Comparison of ENCODE assay signal across 7 cellular contexts in the genomic region with DNA sequence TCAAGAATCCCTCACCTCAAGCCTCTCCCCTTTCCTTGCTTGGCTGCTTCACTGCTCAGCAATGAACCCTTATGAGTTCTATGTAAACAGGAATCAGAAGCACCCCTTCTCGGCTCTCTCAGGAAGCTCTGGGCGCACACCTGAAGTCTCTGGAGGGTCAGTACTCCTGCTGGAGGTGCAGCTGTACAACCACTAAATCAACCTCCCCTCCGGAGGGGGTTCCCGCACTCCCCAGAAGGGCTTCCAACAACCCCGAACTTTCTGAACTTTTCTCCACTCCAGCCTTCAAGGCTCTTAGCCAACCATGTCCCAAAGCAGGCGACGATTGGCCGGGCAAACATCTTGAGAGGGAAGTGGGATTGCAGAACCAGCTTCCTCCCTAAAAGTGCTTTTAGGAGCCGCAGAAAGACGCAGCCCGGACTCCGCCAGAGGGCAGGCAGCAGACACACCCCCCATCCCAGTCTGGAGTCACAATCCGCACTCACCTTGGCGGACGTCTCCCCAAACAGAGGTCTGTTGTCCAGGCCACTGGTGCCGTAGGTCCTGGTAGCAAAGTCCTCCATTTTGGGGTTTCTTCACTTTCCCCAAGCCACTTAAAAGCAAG. TPM values are rescaled to one million over a fixed set of nuclear protein-coding genes. Genes with fewer than 3 reads are reported as not detected.
DNase-seq lines count a peak whose midpoint lies in the region; ATAC-seq and TF ChIP-seq lines count a peak whose summit lies in the region.

No MANE protein-coding gene starts in this region.

- no peaks in the 10 kb centered on the region for H3K36me3 Mint-ChIP-seq in brain

- H3K27ac Mint-ChIP-seq in brain = peak overlapping the region; percentile 60 to 82 (median 72)

- intact Hi-C loops in gastrocnemius medialis (cut with DNase I; ENCODE audit: low total_unique reads) = loop anchor here (5.0 kb wide), 2 partner anchors 67 to 162 kb away; partner anchors contain the start of genes DMTF1 and ELAPOR2

- H3K27me3 ChIP-seq in RWPE2 (ENCODE audit: insufficient read depth, poor library complexity, severe bottlenecking) (no peaks in the 10 kb centered on the region), iPS-18a (ENCODE audit: control insufficient read depth, insufficient read depth, low read length) (peaks cover 32% of the 10 kb centered on the region), gastrocnemius medialis (no peaks in the 10 kb centered on the region)

- H3K4me1 ChIP-seq in RWPE2 (ENCODE audit: insufficient read depth, poor library complexity, severe bottlenecking) (peaks cover 4% of the 10 kb centered on the region), iPS-18a (ENCODE audit: control insufficient read depth, low read depth, low read length) (peaks cover 10% of the 10 kb centered on the region), gastrocnemius medialis (peaks cover 10% of the 10 kb centered on the region in 2 donors)

- peaks cover 15% of the 10 kb centered on the region for H3K27me3 Mint-ChIP-seq in brain

- peaks cover 24% of the 10 kb centered on the region for H3K4me1 Mint-ChIP-seq in brain

- peak overlapping the region; percentile 93 to 98 (median 97) for H3K4me3 Mint-ChIP-seq in brain

- H3K27ac ChIP-seq in RWPE2 (ENCODE audit: poor library complexity, severe bottlenecking) (peak overlapping the region; percentile 63), iPS-18a (ENCODE audit: low read length) (no peak overlapping the region), gastrocnemius medialis (peak overlapping the region; percentile 67 to 78 (median 72))

- no peaks in the 10 kb centered on the region for H3K9me3 ChIP-seq in RWPE2 (ENCODE audit: severe bottlenecking)
- no peaks in the 10 kb centered on the region for H3K9me3 ChIP-seq in iPS-18a (ENCODE audit: control insufficient read depth, low read depth, low read length)
- no peaks in the 10 kb centered on the region for H3K9me3 ChIP-seq in gastrocnemius medialis

- DNase-seq in GM13977 (ENCODE audit: low spot score) = peak; percentile 42
- DNase-seq in RWPE2 (ENCODE audit: low spot score) = no peak
- peak; percentile 32 to 41 for DNase-seq in gastrocnemius medialis

- H3K36me3 ChIP-seq in RWPE2 (ENCODE audit: low read depth) (peaks cover 22% of the 10 kb centered on the region), iPS-18a (ENCODE audit: control insufficient read depth, low read depth, low read length) (peaks cover 3% of the 10 kb centered on the region), gastrocnemius medialis (no peaks in the 10 kb centered on the region)

- in situ Hi-C loops in GM13977 (cut with MboI; ENCODE audit: low pct_unique_long_range_greater_than_20kb, low sequenced_read_pairs, unreplicated experiment) (no loop called here), gastrocnemius medialis (cut with MboI; ENCODE audit: low sequenced_read_pairs in 4 of 4) (no loop called here)

- TF ChIP-seq CTCF in GM13977 (IDR thresholded peaks at IDR 0.05; ENCODE audit: extremely low read depth, insufficient read depth, missing control alignments) (no peak), RWPE2 (IDR thresholded peaks at IDR 0.05; ENCODE audit: poor library complexity, severe bottlenecking) (no peak), brain (conservative IDR thresholded peaks at IDR 0.05) (peak in 1 of 2 experiments; percentile 10), gastrocnemius medialis (IDR thresholded peaks at IDR 0.05 in 4 of 5, conservative IDR thresholded peaks at IDR 0.05 in 1 of 5) (no peak)

- H3K4me3 ChIP-seq in RWPE2 (ENCODE audit: severe bottlenecking) (peak overlapping the region; percentile 79), iPS-18a (ENCODE audit: low read length) (peak overlapping the region; percentile 95), gastrocnemius medialis (peak overlapping the region; percentile 80 to 89 (median 81))

- peak; percentile 10 for ATAC-seq in HG02943 (IDR thresholded peaks at IDR 0.05; ENCODE audit: low read depth, unreplicated experiment)
- peak; percentile 47 for ATAC-seq in RWPE2 (ENCODE audit: low read depth)
- peak; percentile 48 to 51 for ATAC-seq in gastrocnemius medialis
- no peak for ATAC-seq in HG03469 (IDR thresholded peaks at IDR 0.05; ENCODE audit: unreplicated experiment)

- no peaks in the 10 kb centered on the region for H3K9me3 Mint-ChIP-seq in brain

- TF ChIP-seq POLR2A in gastrocnemius medialis (IDR thresholded peaks at IDR 0.05) = no peak

- peak overlapping the region; percentile 76 for H3K9ac ChIP-seq in iPS-18a (ENCODE audit: low read length)

RNA-seq across cellular contexts. Expression of gene TMEM243, which starts 0.5 kb away (rescaled TPM):
- polyA plus RNA-seq in brain (ENCODE audit: insufficient read depth, low read depth, low replicate concordance) = 5.9 TPM
- 1 to 10 TPM; 2.8 to 6.5 (median 4.1) TPM for total RNA-seq in gastrocnemius medialis
